Comparison of ENCODE assay signal across 22 cellular contexts in the genomic region with DNA sequence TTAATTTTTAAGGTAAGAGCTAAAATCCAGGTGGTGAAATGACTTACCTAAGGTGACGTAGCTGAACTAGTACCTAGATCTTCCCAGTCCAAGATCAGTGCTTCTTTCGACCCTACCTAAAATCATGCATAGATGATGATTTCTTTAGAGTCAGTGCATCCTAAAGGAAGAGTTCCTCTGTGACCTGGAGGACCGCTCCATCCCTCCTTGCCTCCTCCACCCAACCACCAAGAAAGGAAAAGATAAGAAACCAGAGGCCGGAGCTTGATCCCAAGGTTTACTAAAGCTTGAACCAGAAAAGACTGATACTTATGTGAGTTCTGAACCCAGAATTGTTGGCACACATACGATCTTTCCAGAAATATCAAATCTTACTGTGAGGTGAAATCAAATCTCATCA.
"Had no signal": no experiment of that assay in that cellular context is flagged by ENCODE, and none has a peak within 500 bp of the region (broad histone marks: within the 10 kb centered on the region; RNA-seq: fewer than 3 reads in every experiment).

No MANE protein-coding gene starts in this region.

- H3K27ac Mint-ChIP-seq: nephron progenitor cell had no signal

- H3K36me3 ChIP-seq: right lobe of liver, tibial nerve, upper lobe of right lung, vagina had no signal

- H3K27me3 ChIP-seq: hepatocyte, right lobe of liver, tibial nerve, upper lobe of right lung, vagina had no signal

- H3K36me3 Mint-ChIP-seq: stimulated activated effector memory CD8-positive, alpha-beta T cell treated with anti-CD3 and anti-CD28 coated beads, Interleukin-12 subunit alpha, Interleukin-12 subunit beta, amount 100 ng/mL, for 72 hours had no signal

- H3K9me3 Mint-ChIP-seq: nephron progenitor cell; stimulated activated effector memory CD8-positive, alpha-beta T cell treated with anti-CD3 and anti-CD28 coated beads, Interleukin-12 subunit alpha, Interleukin-12 subunit beta, amount 100 ng/mL, for 72 hours had no signal

- H3K4me1 ChIP-seq: parathyroid adenoma, psoas muscle, right lobe of liver, upper lobe of right lung had no signal

- H3K4me2 ChIP-seq: hepatocyte had no signal

- H2AFZ ChIP-seq: hepatocyte, parathyroid adenoma had no signal

- DNase-seq: effector CD8-positive, alpha-beta T cell; foreskin melanocyte; head of caudate nucleus; kidney; left cardiac atrium; left ventricle myocardium superior; mesenchymal stem cell; midbrain; nephron progenitor cell; psoas muscle; retina; right lobe of liver; stimulated activated CD4-positive, alpha-beta T cell treated with anti-CD3 and anti-CD28 coated beads, Interleukin-4, amount 100 ng/mL, for 1 hour; stimulated activated CD8-positive, alpha-beta memory T cell treated with anti-CD3 and anti-CD28 coated beads, Interleukin-4, amount 100 ng/mL, for 48 hours; stimulated activated naive CD8-positive, alpha-beta T cell treated with anti-CD3 and anti-CD28 coated beads, Interleukin-15, Interleukin-2, amounts not matched to agents 100 U/mL and 50 U/mL, for 24 hours; upper lobe of right lung had no signal

- H3K4me1 Mint-ChIP-seq: nephron progenitor cell had no signal

- H3K4me3 ChIP-seq: hepatocyte, lung, psoas muscle, right lobe of liver, tibial nerve, upper lobe of right lung, vagina had no signal

- H3K79me2 ChIP-seq: hepatocyte, parathyroid adenoma had no signal

- H3K9me3 ChIP-seq: psoas muscle, right lobe of liver, tibial nerve, upper lobe of right lung, vagina had no signal

- ATAC-seq: left cardiac atrium; left ventricle myocardium superior; psoas muscle; right lobe of liver; stimulated activated effector memory CD8-positive, alpha-beta T cell treated with anti-CD3 and anti-CD28 coated beads, Interleukin-12 subunit alpha, Interleukin-12 subunit beta, amount 100 ng/mL, for 72 hours; stimulated activated naive CD8-positive, alpha-beta T cell treated with anti-CD3 and anti-CD28 coated beads, Interleukin-15, Interleukin-2, amounts not matched to agents 100 U/mL and 50 U/mL, for 24 hours; upper lobe of right lung had no signal

- H3K27ac ChIP-seq: hepatocyte, parathyroid adenoma, psoas muscle, right lobe of liver, tibial nerve, upper lobe of right lung, vagina had no signal

- H3K4me3 Mint-ChIP-seq: nephron progenitor cell; stimulated activated effector memory CD8-positive, alpha-beta T cell treated with anti-CD3 and anti-CD28 coated beads, Interleukin-12 subunit alpha, Interleukin-12 subunit beta, amount 100 ng/mL, for 72 hours had no signal
